Comparison of ENCODE assay signal across 1 cellular context in genomic region chr17:22090263-22090935, GRCh38.
TF ChIP-seq lines count a peak whose summit lies in the region.

No MANE protein-coding gene starts in this region.

TF ChIP-seq in K562, 482 proteins besides CTCF, POLR2A, EP300 and RAD21 (continued from another document):
- no peak for TF ChIP-seq ZNF740 (CRISPR knock-in tag; IDR thresholded peaks at IDR 0.05)
- TF ChIP-seq ZNF740 (tag; IDR thresholded peaks at IDR 0.05) = no peak
- no peak for TF ChIP-seq ERF (CRISPR knock-in tag; IDR thresholded peaks at IDR 0.05)
- TF ChIP-seq E2F4 (CRISPR knock-in tag; IDR thresholded peaks at IDR 0.05; ENCODE audit: low read depth) = no peak
- TF ChIP-seq FOXP1 (CRISPR knock-in tag; IDR thresholded peaks at IDR 0.05) = no peak
- TF ChIP-seq MLLT1 (IDR thresholded peaks at IDR 0.05) = peak in 1 of 2 experiments; percentile 12; a peak in 2 of 4 replicates
- no peak for TF ChIP-seq ZNF212 (CRISPR knock-in tag; IDR thresholded peaks at IDR 0.05)
